Comparison of ENCODE assay signal across 19 cellular contexts in the genomic region with DNA sequence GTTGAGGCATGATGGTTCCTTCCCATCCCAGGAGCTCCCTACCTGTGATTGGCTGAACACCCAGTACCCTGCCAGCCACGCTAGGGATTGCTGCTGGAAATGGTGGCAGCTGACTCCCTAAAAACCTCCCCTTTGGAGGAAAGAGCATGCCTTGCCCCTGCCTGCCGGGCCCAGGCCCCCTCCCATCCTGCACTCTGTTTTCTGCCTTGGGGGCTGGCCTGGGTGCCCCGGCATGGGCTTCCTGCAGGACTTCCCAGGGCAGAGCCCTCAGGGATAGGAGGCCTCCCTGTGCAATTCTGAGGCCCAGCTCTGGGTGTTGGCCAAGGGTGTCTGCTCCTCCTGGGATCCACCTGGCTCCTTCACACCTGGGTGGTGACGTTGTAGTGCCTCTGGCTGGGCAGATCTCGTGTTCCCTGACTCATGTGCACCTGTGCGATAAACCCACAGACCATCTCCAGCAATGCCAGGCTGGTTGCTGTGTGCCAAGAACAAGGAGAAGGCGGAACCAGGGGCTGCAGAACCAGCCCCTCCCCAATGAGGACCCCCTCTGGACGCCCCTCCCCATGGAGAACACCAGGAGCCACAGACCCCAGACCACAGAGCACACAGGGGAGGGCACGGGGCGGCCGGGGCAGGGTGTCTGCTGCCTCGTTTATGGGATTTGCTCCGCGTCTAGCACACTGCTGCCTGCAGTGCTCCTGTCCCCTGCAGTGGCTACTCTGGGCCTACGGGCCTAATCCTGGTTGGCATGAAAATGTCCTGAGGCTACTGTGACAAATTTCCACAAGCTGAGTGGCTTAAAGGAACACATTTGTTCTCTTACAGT.
A peak's percentile ranks its signal among the peaks of the same experiment; 100 is the strongest.
DNase-seq lines count a peak whose midpoint lies in the region; TF ChIP-seq lines count a peak whose summit lies in the region.
"Had no signal": no experiment of that assay in that cellular context is flagged by ENCODE, and none has a peak within 500 bp of the region (broad histone marks: within the 10 kb centered on the region; RNA-seq: fewer than 3 reads in every experiment).

No MANE protein-coding gene starts in this region.

- no peak for TF ChIP-seq CTCF in RWPE1 (conservative IDR thresholded peaks at IDR 0.05; ENCODE audit: low read depth)
- no peak for TF ChIP-seq CTCF in neutrophil (IDR thresholded peaks at IDR 0.05)
- no peak for TF ChIP-seq CTCF in GM10266 (IDR thresholded peaks at IDR 0.05; ENCODE audit: control insufficient read depth, insufficient read depth, low read depth, missing control alignments)

- no peaks in the 10 kb centered on the region for H3K9me3 ChIP-seq in neutrophil
- no peaks in the 10 kb centered on the region for H3K9me3 ChIP-seq in effector memory CD4-positive, alpha-beta T cell (ENCODE audit: control insufficient read depth, low read length)
- H3K9me3 ChIP-seq: HAP-1, SJCRH30 had no signal

- POLR2A ChIA-PET in RWPE1 (lab: Yijun Ruan, JAX; ENCODE audit: low non-redundant PET) = no interaction called here

- H3K27ac ChIP-seq in RWPE1 (peak overlapping the region; percentile 94), epithelial cell of prostate (peak overlapping the region; percentile 44), neutrophil (peak overlapping the region; percentile 15)
- no peak overlapping the region for H3K27ac ChIP-seq in effector memory CD4-positive, alpha-beta T cell (ENCODE audit: insufficient read depth, low read length, poor library complexity, severe bottlenecking)
- H3K27ac ChIP-seq: 22Rv1, GM23248, HL-60, SJCRH30 had no signal

- DNase-seq in DMS53 (lab: John Stamatoyannopoulos, UW) = peak; percentile 67
- no peak for DNase-seq in DMS53 treated with DMSO at 0.1 percent for 48 hours (lab: John Stamatoyannopoulos, UW; ENCODE audit: unreplicated experiment)
- peak; percentile 71 for DNase-seq in RWPE1 (ENCODE audit: low spot score)
- DNase-seq in epithelial cell of prostate (ENCODE audit: low read depth, low spot score) = peak; percentile 53
- DNase-seq in LoVo (ENCODE audit: low spot score) = no peak
- no peak for DNase-seq in effector memory CD4-positive, alpha-beta T cell
- no peak for DNase-seq in GM10266 (ENCODE audit: extremely low spot score)
- DNase-seq: AML-193, GM23248, NCI-H1105 treated with DMSO at 0.1 percent for 48 hours, NCI-H1694, NCI-H2107, NCI-H446, NCI-H69, SJCRH30 had no signal

- H3K4me1 ChIP-seq in neutrophil (ENCODE audit: control insufficient read depth in 1 of 2, insufficient read depth in 1 of 2, low read depth in 1 of 2, low read length in 1 of 2) = no peaks in the 10 kb centered on the region
- no peaks in the 10 kb centered on the region for H3K4me1 ChIP-seq in effector memory CD4-positive, alpha-beta T cell (ENCODE audit: control insufficient read depth, insufficient read depth, low read length, poor library complexity, severe bottlenecking)
- H3K4me1 ChIP-seq: HAP-1 had no signal

- CTCF ChIA-PET in RWPE1 (lab: Yijun Ruan, JAX) = interaction anchor here (0.8 kb wide), 1 partner anchor 26 kb away, joined by 3 read pairs; no protein-coding TSS in a partner anchor

- no peak overlapping the region for H3K4me3 ChIP-seq in neutrophil (ENCODE audit: low read depth in 1 of 2, low read length in 1 of 2)
- H3K4me3 ChIP-seq in effector memory CD4-positive, alpha-beta T cell (ENCODE audit: insufficient read depth, low read depth, low read length, poor library complexity, severe bottlenecking) = no peak overlapping the region
- H3K4me3 ChIP-seq: GM23248, HAP-1, SJCRH30 had no signal

- peaks cover 81% of the 10 kb centered on the region for H3K36me3 ChIP-seq in neutrophil
- no peaks in the 10 kb centered on the region for H3K36me3 ChIP-seq in effector memory CD4-positive, alpha-beta T cell (ENCODE audit: control insufficient read depth, insufficient read depth, low read length)
- H3K36me3 ChIP-seq: SJCRH30 had no signal

- no peaks in the 10 kb centered on the region for H3K27me3 ChIP-seq in neutrophil
- no peaks in the 10 kb centered on the region for H3K27me3 ChIP-seq in effector memory CD4-positive, alpha-beta T cell (replicated peaks; ENCODE audit: control insufficient read depth, insufficient read depth, low read length, poor library complexity, severe bottlenecking)
- H3K27me3 ChIP-seq: SJCRH30 had no signal

Comparison
In these comparisons a context has a peak if more than half of its experiments do, and no peak if none do; other contexts are left out.
1. DNase-seq: peak in DMS53 (single experiment), RWPE1 (single experiment) and epithelial cell of prostate (single experiment); none in DMS53 treated with DMSO at 0.1 percent for 48 hours (single experiment), LoVo (single experiment), effector memory CD4-positive, alpha-beta T cell (0 of 3) and GM10266 (single experiment).